8 cellular contexts compared by ENCODE assay signal in genomic region chr9:121650220-121651013, GRCh38. TPM values are rescaled to one million over a fixed set of nuclear protein-coding genes. Genes with fewer than 3 reads are reported as not detected.
DNase-seq lines count a peak whose midpoint lies in the region; ATAC-seq and TF ChIP-seq lines count a peak whose summit lies in the region.

No MANE protein-coding gene starts in this region.

- H3K4ac ChIP-seq in trophoblast cell (ENCODE audit: low read depth, low read length) = peak overlapping the region; percentile 80

- peak overlapping the region; percentile 36 for H3K14ac ChIP-seq in trophoblast cell (ENCODE audit: low read length)

- WGBS in trophoblast cell (ENCODE audit: extremely low coverage, insufficient coverage, insufficient read length) = no CpG with 5 or more reads among the region's 15 CpGs

- H3K27me3 ChIP-seq in Panc1 (ENCODE audit: control insufficient read depth, insufficient read depth, low read length) (peaks cover 2% of the 10 kb centered on the region), trophoblast cell (ENCODE audit: insufficient read depth, low read length) (no peaks in the 10 kb centered on the region), Karpas-422 (ENCODE audit: low read length) (no peaks in the 10 kb centered on the region)

- H2BK5ac ChIP-seq in trophoblast cell (ENCODE audit: low read depth, low read length, poor library complexity) = peak overlapping the region; percentile 74

- POLR2A ChIA-PET in Panc1 (lab: Charles Lee) = no interaction called here

- TF ChIP-seq CTCF in Panc1 (IDR thresholded peaks at IDR 0.05) (no peak), fibroblast of villous mesenchyme (IDR thresholded peaks at IDR 0.05; ENCODE audit: insufficient read depth, low read depth, low read length) (peak; percentile 2)

- peak; percentile 76 for DNase-seq in activated naive CD4-positive, alpha-beta T cell treated with anti-CD3 and anti-CD28 coated beads for 36 hours
- DNase-seq in activated naive CD4-positive, alpha-beta T cell treated with Interleukin-2 at 50 U/mL for 16 hours = no peak
- no peak for DNase-seq in Panc1 (ENCODE audit: low read depth, low spot score)
- peak; percentile 63 for DNase-seq in fibroblast of villous mesenchyme (ENCODE audit: low read depth)
- no peak for DNase-seq in trophoblast cell
- no peak for DNase-seq in Karpas-422

- H3K4me2 ChIP-seq in trophoblast cell (ENCODE audit: low read length) = peak overlapping the region; percentile 97
- no peak overlapping the region for H3K4me2 ChIP-seq in Karpas-422 (ENCODE audit: low read depth, low read length, poor library complexity, severe bottlenecking)

- H2AFZ ChIP-seq in trophoblast cell (ENCODE audit: insufficient read depth, low read length, poor library complexity) = no peak overlapping the region
- H2AFZ ChIP-seq in Karpas-422 (ENCODE audit: low read length) = no peak overlapping the region

- H3K79me1 ChIP-seq in trophoblast cell (ENCODE audit: low read length) = peaks cover 42% of the 10 kb centered on the region

- no peaks in the 10 kb centered on the region for H3K36me3 ChIP-seq in Panc1 (ENCODE audit: control insufficient read depth, insufficient read depth, low read length)
- H3K36me3 ChIP-seq in trophoblast cell (ENCODE audit: control insufficient read depth in 1 of 2, insufficient read depth in 2 of 2, low read length in 2 of 2) = peaks cover 3% of the 10 kb centered on the region in 2 experiments
- H3K36me3 ChIP-seq in Karpas-422 (ENCODE audit: insufficient read depth, low read length) = no peaks in the 10 kb centered on the region

- intact Hi-C loops in activated naive CD4-positive, alpha-beta T cell treated with anti-CD3 and anti-CD28 coated beads for 36 hours (cut with micrococcal nuclease) = no loop called here
- intact Hi-C loops in Panc1 (cut with micrococcal nuclease; ENCODE audit: unreplicated experiment) = no loop called here

- in situ Hi-C loops in Panc1 (cut with HindIII; ENCODE audit: low pct_unique_long_range_greater_than_20kb, low sequenced_read_pairs) = no loop called here

- peaks cover 50% of the 10 kb centered on the region for H3K27me3 Mint-ChIP-seq in activated naive CD4-positive, alpha-beta T cell treated with anti-CD3 and anti-CD28 coated beads for 36 hours (ENCODE audit: low read depth)

- ATAC-seq in Panc1 = peak; percentile 18; the same call in 1 of the 2 replicates
- ATAC-seq in HG02840 (IDR thresholded peaks at IDR 0.05; ENCODE audit: low FRiP score, unreplicated experiment) = no peak
- ATAC-seq in HG03039 (IDR thresholded peaks at IDR 0.05; ENCODE audit: unreplicated experiment) = no peak

- H3K9me3 Mint-ChIP-seq in activated naive CD4-positive, alpha-beta T cell treated with anti-CD3 and anti-CD28 coated beads for 36 hours = no peaks in the 10 kb centered on the region

- H3K9me2 ChIP-seq in Karpas-422 (replicated peaks; ENCODE audit: insufficient read depth, low read length) = no peaks in the 10 kb centered on the region

- H4K20me1 ChIP-seq in Karpas-422 (ENCODE audit: insufficient read depth, low read depth, low read length) = no peaks in the 10 kb centered on the region

- H3K27ac Mint-ChIP-seq in activated naive CD4-positive, alpha-beta T cell treated with anti-CD3 and anti-CD28 coated beads for 36 hours = no peak overlapping the region

- peak overlapping the region; percentile 73 for H2BK12ac ChIP-seq in trophoblast cell (ENCODE audit: low read length)

- peaks cover 21% of the 10 kb centered on the region for H3K79me2 ChIP-seq in trophoblast cell (ENCODE audit: control insufficient read depth, insufficient read depth, low read length, poor library complexity)
- no peaks in the 10 kb centered on the region for H3K79me2 ChIP-seq in Karpas-422 (ENCODE audit: low read length)

- peak overlapping the region; percentile 20 for H3K4me3 Mint-ChIP-seq in activated naive CD4-positive, alpha-beta T cell treated with anti-CD3 and anti-CD28 coated beads for 36 hours

- H3K23ac ChIP-seq in trophoblast cell (ENCODE audit: low read length) = no peak overlapping the region

- CTCF ChIA-PET in activated naive CD4-positive, alpha-beta T cell treated with anti-CD3 and anti-CD28 coated beads for 36 hours (lab: Charles Lee) = interaction anchor here (0.6 to 1.0 kb wide), 2 partner anchors 17 to 82 kb away, joined by 3 read pairs; no protein-coding TSS in a partner anchor
- CTCF ChIA-PET in Panc1 (lab: Charles Lee) = no interaction called here

- H3K4me3 ChIP-seq in Panc1 (ENCODE audit: low read depth in 2 of 2, low read length in 2 of 2) = peak overlapping the region in 1 of 2 experiments; percentile 37; a peak in 2 of 4 replicates
- H3K4me3 ChIP-seq in fibroblast of villous mesenchyme (ENCODE audit: low read depth, low read length) = no peak overlapping the region
- H3K4me3 ChIP-seq in trophoblast cell (ENCODE audit: low read depth, low read length) = no peak overlapping the region
- H3K4me3 ChIP-seq in Karpas-422 (ENCODE audit: low read length) = no peak overlapping the region

- no TSS peak for BruUV-seq in Panc1 (replicated peaks; lab: Mats Ljungman, UMichigan)

- H3K4me1 Mint-ChIP-seq in activated naive CD4-positive, alpha-beta T cell treated with anti-CD3 and anti-CD28 coated beads for 36 hours (ENCODE audit: low read depth) = peaks cover 15% of the 10 kb centered on the region

- H3K9me3 ChIP-seq in Panc1 (ENCODE audit: control insufficient read depth, insufficient read depth, low read depth, low read length) (no peaks in the 10 kb centered on the region), trophoblast cell (ENCODE audit: insufficient read depth, low read depth, low read length) (peaks cover 2% of the 10 kb centered on the region), Karpas-422 (ENCODE audit: low read length) (no peaks in the 10 kb centered on the region)

- H3K18ac ChIP-seq in trophoblast cell (ENCODE audit: low read length) = peak overlapping the region; percentile 11

- H3K27ac ChIP-seq in Panc1 (ENCODE audit: low read length) (no peak overlapping the region), trophoblast cell (ENCODE audit: low read depth, low read length) (peak overlapping the region; percentile 78), Karpas-422 (ENCODE audit: low read length) (no peak overlapping the region)

- peak overlapping the region; percentile 94 for H4K91ac ChIP-seq in trophoblast cell (ENCODE audit: low read depth, low read length)

- no peaks in the 10 kb centered on the region for H3K36me3 Mint-ChIP-seq in activated naive CD4-positive, alpha-beta T cell treated with anti-CD3 and anti-CD28 coated beads for 36 hours (ENCODE audit: low read depth)

- H2AK5ac ChIP-seq in trophoblast cell (ENCODE audit: low read length) = peak overlapping the region; percentile 45

- no peak overlapping the region for H4K12ac ChIP-seq in trophoblast cell (ENCODE audit: low read depth, low read length)

- H3K4me1 ChIP-seq in Panc1 (ENCODE audit: control insufficient read depth, insufficient read depth, low read length) (peaks cover 4% of the 10 kb centered on the region), trophoblast cell (ENCODE audit: control insufficient read depth in 1 of 2, insufficient read depth in 2 of 2, low read length in 2 of 2) (peaks cover 49 to 53% of the 10 kb centered on the region in 2 experiments), Karpas-422 (ENCODE audit: low read length) (no peaks in the 10 kb centered on the region)

- H4K8ac ChIP-seq in trophoblast cell (ENCODE audit: low read depth, low read length) = no peak overlapping the region

- peak overlapping the region; percentile 96 for H2BK120ac ChIP-seq in trophoblast cell (ENCODE audit: insufficient read depth, low read length, poor library complexity)

- H3K9ac ChIP-seq in trophoblast cell (ENCODE audit: low read length) (no peak overlapping the region), Karpas-422 (ENCODE audit: low read length) (no peak overlapping the region)

RNA-seq across cellular contexts. Expression of gene DAB2IP, which starts 1.0 kb away (rescaled TPM):
- total RNA-seq in activated naive CD4-positive, alpha-beta T cell treated with anti-CD3 and anti-CD28 coated beads for 36 hours = under 1 TPM in 1 of 2 experiments, not detected in 1; 0.35 TPM
- total RNA-seq in Panc1 (2021; ENCODE audit: unreplicated experiment) = 18.4 TPM
- 19.3 TPM for polyA plus RNA-seq in Panc1 (2012; ENCODE audit: insufficient read length)
- 36.4 and 47.9 TPM in 2 replicates for total RNA-seq in fibroblast of villous mesenchyme
- polyA plus RNA-seq in trophoblast cell (2013) = 22.7 and 24.2 TPM in 2 replicates
- total RNA-seq in Karpas-422 (2014; rRNA removed; shearing (Covaris generic); ENCODE audit: low replicate concordance) = 0.18 and 1.3 TPM in 2 replicates

Comparison
In these comparisons a context has a peak if more than half of its experiments do, and no peak if none do; other contexts are left out.
1. DNase-seq: peak in activated naive CD4-positive, alpha-beta T cell treated with anti-CD3 and anti-CD28 coated beads for 36 hours (single experiment) and fibroblast of villous mesenchyme (single experiment); none in activated naive CD4-positive, alpha-beta T cell treated with Interleukin-2 at 50 U/mL for 16 hours (single experiment), Panc1 (single experiment), trophoblast cell (0 of 2) and Karpas-422 (single experiment).